Comparison of ENCODE assay signal across 19 cellular contexts in the genomic region with DNA sequence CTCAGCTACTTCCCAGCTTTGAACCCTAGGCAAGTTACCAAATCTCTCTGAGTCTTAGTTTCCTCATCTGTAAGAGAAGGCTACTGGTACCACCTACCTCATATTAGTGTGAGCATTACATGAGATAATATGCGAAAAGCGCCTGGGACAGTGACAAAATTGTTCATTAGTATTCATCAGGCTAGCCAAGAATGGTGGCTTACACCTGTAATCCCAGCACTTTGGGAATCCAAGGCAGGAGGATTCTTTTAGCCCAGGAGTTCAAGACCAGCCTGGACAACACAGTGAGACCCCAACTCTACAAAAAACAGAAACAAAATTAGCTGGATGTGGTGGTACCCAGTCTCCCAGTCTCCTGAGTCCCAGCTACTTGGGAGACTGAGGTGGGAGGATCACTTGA.
DNase-seq lines count a peak whose midpoint lies in the region; TF ChIP-seq lines count a peak whose summit lies in the region.
"Had no signal": no experiment of that assay in that cellular context is flagged by ENCODE, and none has a peak within 500 bp of the region (broad histone marks: within the 10 kb centered on the region; RNA-seq: fewer than 3 reads in every experiment).

No MANE protein-coding gene starts in this region.

- H3K9me3 ChIP-seq in tibial artery, result no peaks in the 10 kb centered on the region
- H3K9me3 ChIP-seq: BLaER1 treated with 17β-estradiol and CSF1 and Interleukin-3, amounts not matched to agents 10 nM and 100 nM; SJCRH30; spleen had no signal

- CTCF ChIA-PET in RWPE1 (lab: Yijun Ruan, JAX), result interaction anchor here (0.6 to 1.5 kb wide), 4 partner anchors 20 to 210 kb away, joined by 3 to 5 read pairs (median 4); no protein-coding TSS in a partner anchor

- H3K4me3 ChIP-seq in coronary artery (peak overlapping the region; percentile 55), tibial artery (no peak overlapping the region)
- H3K4me3 ChIP-seq: BLaER1 treated with 17β-estradiol and CSF1 and Interleukin-3, amounts not matched to agents 10 nM and 100 nM; SJCRH30; spleen had no signal

- no peaks in the 10 kb centered on the region for H3K27me3 ChIP-seq in tibial artery
- H3K27me3 ChIP-seq: BLaER1 treated with 17β-estradiol and CSF1 and Interleukin-3, amounts not matched to agents 10 nM and 100 nM; foreskin keratinocyte; SJCRH30; spleen had no signal

- peak overlapping the region; percentile 62 to 89 (median 82) for H3K27ac Mint-ChIP-seq in nephron
- H3K27ac Mint-ChIP-seq: activated naive CD8-positive, alpha-beta T cell; effector memory CD8-positive, alpha-beta T cell; memory B cell; stimulated activated naive CD8-positive, alpha-beta T cell treated with anti-CD3 and anti-CD28 coated beads, Interleukin-15, Interleukin-2, amounts not matched to agents 100 ng/mL and 50 ng/mL, for 24 hours had no signal

- H3K4me1 Mint-ChIP-seq in nephron, result peaks cover 31% of the 10 kb centered on the region

- intact Hi-C loops in tibial artery (cut with DNase I; ENCODE audit: low total_unique reads), result no loop called here

- H3K27me3 Mint-ChIP-seq in nephron (ENCODE audit: low read depth), result no peaks in the 10 kb centered on the region
- H3K27me3 Mint-ChIP-seq: activated naive CD8-positive, alpha-beta T cell had no signal

- TF ChIP-seq CTCF in RWPE1 (conservative IDR thresholded peaks at IDR 0.05; ENCODE audit: low read depth) (no peak), coronary artery (IDR thresholded peaks at IDR 0.05) (no peak), nephron (IDR thresholded peaks at IDR 0.05; ENCODE audit: unreplicated experiment in 3 of 3) (no peak), tibial artery (IDR thresholded peaks at IDR 0.05) (no peak)

- peak overlapping the region in 2 of 3 experiments; percentile 58 to 61 for H3K4me3 Mint-ChIP-seq in nephron
- H3K4me3 Mint-ChIP-seq: activated naive CD8-positive, alpha-beta T cell; effector memory CD8-positive, alpha-beta T cell; memory B cell; stimulated activated naive CD8-positive, alpha-beta T cell treated with anti-CD3 and anti-CD28 coated beads, Interleukin-15, Interleukin-2, amounts not matched to agents 100 ng/mL and 50 ng/mL, for 24 hours had no signal

- DNase-seq in RWPE1 (ENCODE audit: low spot score) (no peak), coronary artery (ENCODE audit: low spot score) (no peak), tibial artery (no peak), NCI-H1105 treated with DMSO at 0.1 percent for 48 hours (lab: John Stamatoyannopoulos, UW) (no peak)
- no peak for DNase-seq in stimulated activated CD4-positive, alpha-beta T cell treated with anti-CD3 and anti-CD28 coated beads, Interleukin-12 subunit alpha, Interleukin-12 subunit beta, amount 100 ng/mL, for 4 hours
- no peak for DNase-seq in stimulated activated naive CD4-positive, alpha-beta T cell (lab: John Stamatoyannopoulos, UW)
- DNase-seq: activated T-cell treated with anti-CD3 and anti-CD28 coated beads, Interleukin-2, amount 50 U/mL, for 1 hour; central memory CD4-positive, alpha-beta T cell; DMS53; effector memory CD8-positive, alpha-beta T cell; foreskin keratinocyte; NCI-H1694 treated with DMSO at 0.1 percent for 48 hours; spleen had no signal

- H3K4me1 ChIP-seq in tibial artery, result peaks cover 0 to 68% (median 63%) of the 10 kb centered on the region in 4 donors

- H3K36me3 ChIP-seq in tibial artery, result no peaks in the 10 kb centered on the region
- H3K36me3 ChIP-seq: SJCRH30, spleen had no signal

- no peaks in the 10 kb centered on the region for H3K9me3 Mint-ChIP-seq in nephron
- H3K9me3 Mint-ChIP-seq: effector memory CD8-positive, alpha-beta T cell; memory B cell; stimulated activated naive CD8-positive, alpha-beta T cell treated with anti-CD3 and anti-CD28 coated beads, Interleukin-15, Interleukin-2, amounts not matched to agents 100 ng/mL and 50 ng/mL, for 24 hours had no signal

- no peaks in the 10 kb centered on the region for H3K36me3 Mint-ChIP-seq in nephron (ENCODE audit: low read depth)
- H3K36me3 Mint-ChIP-seq: activated naive CD8-positive, alpha-beta T cell; memory B cell had no signal

- POLR2A ChIA-PET in RWPE1 (lab: Yijun Ruan, JAX; ENCODE audit: low non-redundant PET), result interaction anchor here (0.5 kb wide), 1 partner anchor 20 kb away, joined by 3 read pairs; no protein-coding TSS in a partner anchor

- peak overlapping the region; percentile 100 for H3K27ac ChIP-seq in RWPE1
- H3K27ac ChIP-seq in coronary artery, result peak overlapping the region; percentile 88 to 92
- peak overlapping the region; percentile 98 to 99 for H3K27ac ChIP-seq in tibial artery
- H3K27ac ChIP-seq: foreskin keratinocyte, SJCRH30 had no signal
